Comparison of ENCODE assay signal across 19 cellular contexts in the genomic region with DNA sequence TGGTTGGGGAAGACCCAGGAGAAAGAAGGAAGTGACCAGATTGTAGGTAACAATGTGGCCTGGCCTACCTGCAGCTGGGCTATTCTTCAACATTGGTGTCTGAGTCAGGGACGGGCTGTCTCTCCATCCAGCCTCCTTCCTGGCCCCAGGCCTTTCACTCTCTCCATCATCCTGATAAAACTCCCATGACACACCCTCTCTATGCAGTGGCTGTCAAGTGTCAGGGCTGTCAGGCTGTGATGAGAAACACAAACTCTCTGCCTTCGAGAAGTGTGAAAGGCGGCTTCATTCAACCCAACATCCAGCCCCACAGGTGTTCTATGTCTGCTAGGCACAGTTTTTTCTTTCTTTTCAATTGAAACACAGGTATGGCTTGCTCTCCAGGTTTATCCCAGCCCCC.
A peak's percentile ranks its signal among the peaks of the same experiment; 100 is the strongest.
DNase-seq lines count a peak whose midpoint lies in the region; ATAC-seq and TF ChIP-seq lines count a peak whose summit lies in the region.
"Had no signal": no experiment of that assay in that cellular context is flagged by ENCODE, and none has a peak within 500 bp of the region (broad histone marks: within the 10 kb centered on the region; RNA-seq: fewer than 3 reads in every experiment).

No MANE protein-coding gene starts in this region.

- 93% methylated on average over 3 of the region's 3 CpGs for WGBS in prostate gland

- no peaks in the 10 kb centered on the region for H3K9me3 ChIP-seq in prostate gland
- H3K9me3 ChIP-seq: SJSA1 had no signal

- H3K27me3 ChIP-seq in H7 (ENCODE audit: control insufficient read depth, insufficient read depth, low read length) (no peaks in the 10 kb centered on the region), prostate gland (replicated peaks; ENCODE audit: insufficient read depth) (no peaks in the 10 kb centered on the region)
- H3K27me3 ChIP-seq: SJSA1 had no signal

- H3K4me1 ChIP-seq in prostate gland (replicated peaks) = no peaks in the 10 kb centered on the region
- H3K4me1 ChIP-seq: SJSA1 had no signal

- ATAC-seq in left lobe of liver (no peak), GM18519 (IDR thresholded peaks at IDR 0.05; ENCODE audit: low FRiP score, unreplicated experiment) (no peak)
- ATAC-seq: Panc1 had no signal

- H3K4me3 ChIP-seq in H7 (ENCODE audit: insufficient read depth, low read depth, low read length) (no peak overlapping the region), prostate gland (no peak overlapping the region)
- H3K4me3 ChIP-seq: SJSA1 had no signal

- TF ChIP-seq POLR2A in prostate gland (IDR thresholded peaks at IDR 0.05) = no peak

- no peak overlapping the region for H3K27ac ChIP-seq in prostate gland
- H3K27ac ChIP-seq: HL-60, KMS-11, SJSA1 had no signal

- TF ChIP-seq CTCF in prostate gland (IDR thresholded peaks at IDR 0.05) = no peak

- peak; percentile 89 for DNase-seq in ELF-1 (ENCODE audit: low read depth, low spot score)
- peak; percentile 1 for DNase-seq in H7
- DNase-seq in left lobe of liver (ENCODE audit: low spot score) = peak; percentile 14
- DNase-seq in prostate gland (ENCODE audit: low spot score) = peak; percentile 2
- no peak for DNase-seq in cerebellar cortex (ENCODE audit: low spot score)
- DNase-seq in NCI-H187 (lab: John Stamatoyannopoulos, UW) = no peak
- DNase-seq: C1 segment of cervical spinal cord; CD8-positive, alpha-beta memory T cell; DMS53; EL; MV-4-11; NCI-H2029 treated with DMSO at 0.1 percent for 48 hours; NCI-H2171; NCI-H446 treated with DMSO at 0.1 percent for 48 hours had no signal

- H3K36me3 ChIP-seq in H7 (replicated peaks; ENCODE audit: control insufficient read depth, insufficient read depth, low read length) (no peaks in the 10 kb centered on the region), prostate gland (no peaks in the 10 kb centered on the region)
- H3K36me3 ChIP-seq: SJSA1 had no signal

- intact Hi-C loops in prostate gland (cut with DNase I) = no loop called here

Comparison
In these comparisons a context has a peak if more than half of its experiments do, and no peak if none do; other contexts are left out.
1. DNase-seq: peak in ELF-1 (single experiment), H7 (single experiment), left lobe of liver (single experiment) and prostate gland (single experiment); none in cerebellar cortex (single experiment) and NCI-H187 (0 of 2).